Comparison of ENCODE assay signal across 1 cellular context in the genomic region with DNA sequence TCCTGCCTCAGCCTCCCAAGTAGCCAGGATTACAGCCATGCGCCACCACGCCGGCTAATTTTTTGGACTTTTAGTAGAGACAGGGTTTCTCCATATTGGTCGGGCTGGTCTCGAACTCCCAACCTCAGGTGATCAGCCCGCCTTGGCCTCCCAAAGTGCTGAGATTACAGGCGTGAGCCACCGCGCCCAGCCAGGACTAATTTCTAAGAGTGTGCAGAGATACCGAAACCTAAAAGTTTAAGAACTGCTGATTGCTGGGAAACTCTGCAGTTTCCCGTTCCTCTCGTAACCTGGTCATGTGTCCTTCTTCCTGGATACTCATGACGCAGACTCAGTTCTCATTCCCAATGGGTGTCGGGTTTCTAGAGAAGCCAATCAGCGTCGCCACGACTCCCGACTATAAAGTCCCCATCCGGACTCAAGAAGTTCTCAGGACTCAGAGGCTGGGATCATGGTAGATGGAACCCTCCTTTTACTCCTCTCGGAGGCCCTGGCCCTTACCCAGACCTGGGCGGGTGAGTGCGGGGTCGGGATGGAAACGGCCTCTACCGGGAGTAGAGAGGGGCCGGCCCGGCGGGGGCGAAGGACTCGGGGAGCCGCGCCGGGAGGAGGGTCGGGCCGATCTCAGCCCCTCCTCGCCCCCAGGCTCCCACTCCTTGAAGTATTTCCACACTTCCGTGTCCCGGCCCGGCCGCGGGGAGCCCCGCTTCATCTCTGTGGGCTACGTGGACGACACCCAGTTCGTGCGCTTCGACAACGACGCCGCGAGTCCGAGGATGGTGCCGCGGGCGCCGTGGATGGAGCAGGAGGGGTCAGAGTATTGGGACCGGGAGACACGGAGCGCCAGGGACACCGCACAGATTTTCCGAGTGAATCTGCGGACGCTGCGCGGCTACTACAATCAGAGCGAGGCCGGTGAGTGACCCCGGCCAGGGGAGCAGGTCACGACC.
A peak's percentile ranks its signal among the peaks of the same experiment; 100 is the strongest.
TF ChIP-seq lines count a peak whose summit lies in the region.

A gene (plus strand): TSS at position 429 of the 950 bp plus-strand sequence. CDS start 23 bp downstream, at position 452.

TF ChIP-seq in liver, 16 proteins besides CTCF, POLR2A, EP300 and RAD21 (continued from another document):
- TF ChIP-seq, protein P1, sequence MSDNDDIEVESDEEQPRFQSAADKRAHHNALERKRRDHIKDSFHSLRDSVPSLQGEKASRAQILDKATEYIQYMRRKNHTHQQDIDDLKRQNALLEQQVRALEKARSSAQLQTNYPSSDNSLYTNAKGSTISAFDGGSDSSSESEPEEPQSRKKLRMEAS (IDR thresholded peaks at IDR 0.05): peak; percentile 82
- TF ChIP-seq RXRA (IDR thresholded peaks at IDR 0.05): peak; percentile 15 to 57
- TF ChIP-seq FOXA2 (IDR thresholded peaks at IDR 0.05): no peak
- TF ChIP-seq, protein P2, sequence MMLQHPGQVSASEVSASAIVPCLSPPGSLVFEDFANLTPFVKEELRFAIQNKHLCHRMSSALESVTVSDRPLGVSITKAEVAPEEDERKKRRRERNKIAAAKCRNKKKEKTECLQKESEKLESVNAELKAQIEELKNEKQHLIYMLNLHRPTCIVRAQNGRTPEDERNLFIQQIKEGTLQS (IDR thresholded peaks at IDR 0.05): no peak
- peak; percentile 6 to 30 for TF ChIP-seq HNF4A (conservative IDR thresholded peaks at IDR 0.05)
- TF ChIP-seq HNF4G (IDR thresholded peaks at IDR 0.05): no peak
